1 cellular context compared by ENCODE assay signal in the genomic region with DNA sequence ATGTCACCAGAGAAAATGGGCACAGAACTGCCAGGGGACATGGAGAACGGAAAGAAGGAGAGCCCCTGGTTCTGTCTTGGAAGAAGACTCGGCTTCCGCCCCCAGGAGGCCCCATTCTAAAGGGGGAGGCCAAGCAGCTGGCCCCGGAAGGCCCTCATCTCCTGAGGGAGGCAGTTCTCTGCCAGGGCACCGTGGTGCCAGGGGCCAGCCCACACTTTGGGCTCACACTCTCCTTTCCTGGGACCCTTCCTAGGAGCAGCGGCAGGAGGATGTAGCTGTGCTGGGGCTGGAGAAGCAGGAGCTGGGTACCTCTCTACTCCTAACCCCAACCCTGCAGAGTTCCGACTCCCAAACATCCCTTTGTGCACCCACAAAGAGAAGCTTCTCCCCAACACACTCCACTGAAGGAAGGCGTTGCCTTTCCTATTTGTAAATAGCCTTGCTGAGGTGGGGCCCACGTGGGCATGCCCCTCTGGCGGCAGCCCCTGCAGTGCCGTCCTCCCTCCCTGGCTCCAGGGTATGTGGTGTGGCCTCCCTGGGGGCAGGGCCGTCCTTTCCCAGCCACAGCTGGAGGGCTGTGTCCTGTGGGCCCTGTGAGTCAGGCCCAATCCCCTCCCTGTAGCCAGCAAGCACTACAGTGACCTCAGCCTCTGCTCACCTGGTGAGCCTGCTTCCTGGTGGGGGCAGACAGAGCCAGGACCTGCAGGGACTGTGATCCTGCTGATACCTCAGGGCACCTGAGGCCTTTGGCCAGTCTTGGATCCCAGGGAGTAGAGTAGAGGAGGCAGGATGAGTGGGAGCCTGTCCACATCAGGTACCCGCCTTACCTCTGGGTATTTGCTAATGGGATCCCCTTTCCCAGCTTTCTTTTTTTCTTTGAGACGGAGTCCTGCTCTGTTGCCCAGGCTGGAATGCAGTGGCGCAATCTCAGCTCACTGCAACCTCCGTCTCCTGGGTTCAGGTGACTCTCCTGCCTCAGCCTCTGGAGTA.
A peak's percentile ranks its signal among the peaks of the same experiment; 100 is the strongest.
TF ChIP-seq lines count a peak whose summit lies in the region.

No MANE protein-coding gene starts in this region.

TF ChIP-seq in HCT116, 20 proteins besides CTCF, POLR2A, EP300 and RAD21:
- TF ChIP-seq POLR2AphosphoS5 (IDR thresholded peaks at IDR 0.05; ENCODE audit: low read depth, low read length) (peak; percentile 66), YY1 (IDR thresholded peaks at IDR 0.05; ENCODE audit: extremely low read depth, insufficient replicate concordance, low read depth, low read length) (peak; percentile 39), SIN3A (IDR thresholded peaks at IDR 0.05; ENCODE audit: low read depth) (no peak), SP1 (IDR thresholded peaks at IDR 0.05; ENCODE audit: low read depth) (peak; percentile 84), ZNF274 (IDR thresholded peaks at IDR 0.05; ENCODE audit: low read depth, low read length) (no peak)
- TF ChIP-seq, protein P1, sequence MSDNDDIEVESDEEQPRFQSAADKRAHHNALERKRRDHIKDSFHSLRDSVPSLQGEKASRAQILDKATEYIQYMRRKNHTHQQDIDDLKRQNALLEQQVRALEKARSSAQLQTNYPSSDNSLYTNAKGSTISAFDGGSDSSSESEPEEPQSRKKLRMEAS (IDR thresholded peaks at IDR 0.05) = no peak; the same call in 1 of the 2 replicates
